Comparison of ENCODE assay signal across 15 cellular contexts in genomic region chr19:2560369-2560768, GRCh38.
A peak's percentile ranks its signal among the peaks of the same experiment; 100 is the strongest.
DNase-seq lines count a peak whose midpoint lies in the region; ATAC-seq and TF ChIP-seq lines count a peak whose summit lies in the region.
"Had no signal": no experiment of that assay in that cellular context is flagged by ENCODE, and none has a peak within 500 bp of the region (broad histone marks: within the 10 kb centered on the region; RNA-seq: fewer than 3 reads in every experiment).

No MANE protein-coding gene starts in this region.

- no peak overlapping the region for H2BK15ac ChIP-seq in neuronal stem cell (ENCODE audit: low read length)

- WGBS in heart right ventricle, 2 donors: 91 to 93% methylated on average over 13 of the region's 13 CpGs
- WGBS in neuronal stem cell (ENCODE audit: extremely low coverage in 2 of 2, insufficient read length in 2 of 2, insufficient replicate concordance in 1 of 2), 2 donors: no CpG with 5 or more reads among the region's 13 CpGs
- WGBS in aorta, 2 donors: 95 to 96% methylated on average over 12 to 13 of the region's 13 CpGs

- H3K4me3 Mint-ChIP-seq in activated B cell treated with CpG ODN at 0.5 μM for 24 hours (no peak overlapping the region), endothelial cell (ENCODE audit: unreplicated experiment) (no peak overlapping the region)
- H3K4me3 Mint-ChIP-seq: CD4-positive, alpha-beta T cell had no signal

- intact Hi-C loops in left ventricle myocardium inferior (cut with micrococcal nuclease): no loop called here
- intact Hi-C loops in heart right ventricle (cut with DNase I): no loop called here
- intact Hi-C loops in activated B cell treated with CpG ODN at 0.5 μM for 24 hours (cut with micrococcal nuclease): loop anchor here (5.0 kb wide), 1 partner anchor 48 kb away; no protein-coding TSS in a partner anchor
- intact Hi-C loops in aorta (cut with DNase I): no loop called here

- H3K27ac ChIP-seq in left ventricle myocardium inferior (replicated peaks) (no peak overlapping the region), heart right ventricle (no peak overlapping the region), neuronal stem cell (replicated peaks; ENCODE audit: low read length) (no peak overlapping the region), aorta (ENCODE audit: low read depth in 1 of 2, low read length in 2 of 2) (no peak overlapping the region)
- H3K27ac ChIP-seq: RWPE1 had no signal

- H3K4me1 ChIP-seq in left ventricle myocardium inferior: peaks cover 8% of the 10 kb centered on the region
- peaks cover 0 to 21% (median 0%) of the 10 kb centered on the region in 9 donors for H3K4me1 ChIP-seq in heart right ventricle
- H3K4me1 ChIP-seq in neuronal stem cell (ENCODE audit: control insufficient read depth in 2 of 2, insufficient read depth in 1 of 2, low read depth in 1 of 2, low read length in 2 of 2): peaks cover 17% of the 10 kb centered on the region in 2 donors
- H3K4me1 ChIP-seq in aorta (ENCODE audit: control insufficient read depth in 1 of 2, insufficient read depth in 2 of 2, low read length in 2 of 2): no peaks in the 10 kb centered on the region

- peak overlapping the region; percentile 63 for H2AK5ac ChIP-seq in neuronal stem cell (ENCODE audit: low read depth, low read length)

- H3K9me3 Mint-ChIP-seq in activated B cell treated with CpG ODN at 0.5 μM for 24 hours (no peaks in the 10 kb centered on the region), endothelial cell (ENCODE audit: unreplicated experiment) (no peaks in the 10 kb centered on the region)
- H3K9me3 Mint-ChIP-seq: CD4-positive, alpha-beta T cell had no signal

- H3K18ac ChIP-seq in neuronal stem cell (ENCODE audit: low read length): peak overlapping the region; percentile 83

- ATAC-seq in heart right ventricle (no peak), activated B cell treated with CpG ODN at 0.5 μM for 24 hours (ENCODE audit: low read depth) (no peak), aorta (ENCODE audit: low FRiP score) (no peak), HG03039 (IDR thresholded peaks at IDR 0.05; ENCODE audit: unreplicated experiment) (no peak)
- ATAC-seq: PC-3 had no signal

- peak overlapping the region; percentile 94 for H3K27ac Mint-ChIP-seq in activated B cell treated with CpG ODN at 0.5 μM for 24 hours
- H3K27ac Mint-ChIP-seq in endothelial cell (ENCODE audit: unreplicated experiment): no peak overlapping the region
- H3K27ac Mint-ChIP-seq: CD4-positive, alpha-beta T cell had no signal

- CTCF ChIA-PET in activated B cell treated with CpG ODN at 0.5 μM for 24 hours (lab: Charles Lee): interaction anchor here (0.9 kb wide), 1 partner anchor 15 kb away, joined by 3 read pairs; no protein-coding TSS in a partner anchor

- no peak overlapping the region for H3K23ac ChIP-seq in neuronal stem cell (ENCODE audit: low read depth, low read length, poor library complexity)

- H3K36me3 ChIP-seq in left ventricle myocardium inferior (no peaks in the 10 kb centered on the region), heart right ventricle (no peaks in the 10 kb centered on the region), neuronal stem cell (replicated peaks in 1 of 2; ENCODE audit: control insufficient read depth in 2 of 2, insufficient read depth in 2 of 2, low read length in 2 of 2) (peaks cover 0 to 3% of the 10 kb centered on the region in 2 donors), aorta (ENCODE audit: control insufficient read depth in 1 of 2, insufficient read depth in 2 of 2, low read length in 1 of 2) (no peaks in the 10 kb centered on the region)

- H3K4ac ChIP-seq in neuronal stem cell (ENCODE audit: low read length): no peak overlapping the region

- H3K9me3 ChIP-seq in left ventricle myocardium inferior (replicated peaks): no peaks in the 10 kb centered on the region
- no peaks in the 10 kb centered on the region for H3K9me3 ChIP-seq in heart right ventricle
- H3K9me3 ChIP-seq in neuronal stem cell (replicated peaks in 1 of 2; ENCODE audit: control insufficient read depth in 2 of 2, insufficient read depth in 1 of 2, low read depth in 1 of 2, low read length in 2 of 2): peaks cover 0 to 3% of the 10 kb centered on the region in 2 donors
- H3K9me3 ChIP-seq in aorta (ENCODE audit: control insufficient read depth, low read length): no peaks in the 10 kb centered on the region

- no peak overlapping the region for H3K9ac ChIP-seq in neuronal stem cell (ENCODE audit: low read depth, low read length, poor library complexity)

- H3K4me1 Mint-ChIP-seq in activated B cell treated with CpG ODN at 0.5 μM for 24 hours: peaks cover 65% of the 10 kb centered on the region
- H3K4me1 Mint-ChIP-seq in endothelial cell (ENCODE audit: unreplicated experiment): peaks cover 6% of the 10 kb centered on the region

- no peak overlapping the region for H2BK120ac ChIP-seq in neuronal stem cell (ENCODE audit: low read depth, low read length)

- TF ChIP-seq CTCF in left ventricle myocardium inferior (IDR thresholded peaks at IDR 0.05; ENCODE audit: borderline replicate concordance) (no peak), heart right ventricle (IDR thresholded peaks at IDR 0.05) (no peak), activated B cell treated with CpG ODN at 0.5 μM for 24 hours (IDR thresholded peaks at IDR 0.05) (no peak), endothelial cell (IDR thresholded peaks at IDR 0.05; ENCODE audit: unreplicated experiment) (no peak)

- no peaks in the 10 kb centered on the region for H3K27me3 Mint-ChIP-seq in activated B cell treated with CpG ODN at 0.5 μM for 24 hours
- H3K27me3 Mint-ChIP-seq in endothelial cell (ENCODE audit: unreplicated experiment): peaks cover 11% of the 10 kb centered on the region
- H3K27me3 Mint-ChIP-seq: CD4-positive, alpha-beta T cell had no signal

- H4K91ac ChIP-seq in neuronal stem cell (ENCODE audit: low read depth, low read length, poor library complexity): no peak overlapping the region

- POLR2A ChIA-PET in activated B cell treated with CpG ODN at 0.5 μM for 24 hours (lab: Charles Lee): interaction anchor here (2.7 to 4.1 kb wide), 4 partner anchors 7 to 83 kb away, joined by 12 to 141 read pairs (median 44); partner anchors contain the start of gene GADD45B

- no peak overlapping the region for H3K4me2 ChIP-seq in neuronal stem cell (ENCODE audit: insufficient read depth, low read length, poor library complexity, severe bottlenecking)

- peak; percentile 11 for DNase-seq in left ventricle myocardium inferior
- no peak for DNase-seq in heart right ventricle
- DNase-seq in activated B cell treated with CpG ODN at 0.5 μM for 24 hours: no peak
- no peak for DNase-seq in neuronal stem cell (ENCODE audit: low spot score)
- peak; percentile 30 to 58 for DNase-seq in aorta
- DNase-seq in endothelial cell (ENCODE audit: low spot score): no peak
- DNase-seq: CD4-positive, alpha-beta T cell; KBM-7; MV-4-11; NCI-H1436; NCI-H2029; NCI-H82; PC-3 had no signal

- H3K36me3 Mint-ChIP-seq in activated B cell treated with CpG ODN at 0.5 μM for 24 hours (ENCODE audit: low read depth) (peaks cover 15% of the 10 kb centered on the region), endothelial cell (ENCODE audit: low read depth, unreplicated experiment) (no peaks in the 10 kb centered on the region)

- H4K8ac ChIP-seq in neuronal stem cell (ENCODE audit: low read depth, low read length): no peak overlapping the region

- H2AFZ ChIP-seq in neuronal stem cell (ENCODE audit: low read length): no peak overlapping the region

- no peak overlapping the region for H3K4me3 ChIP-seq in left ventricle myocardium inferior
- H3K4me3 ChIP-seq in heart right ventricle: no peak overlapping the region
- no peak overlapping the region for H3K4me3 ChIP-seq in neuronal stem cell (ENCODE audit: low read length in 2 of 2)
- H3K4me3 ChIP-seq in aorta (ENCODE audit: low read length in 2 of 2): no peak overlapping the region

- H2BK5ac ChIP-seq in neuronal stem cell (ENCODE audit: low read length): no peak overlapping the region

- H3K27me3 ChIP-seq in left ventricle myocardium inferior (ENCODE audit: low read depth) (no peaks in the 10 kb centered on the region), heart right ventricle (no peaks in the 10 kb centered on the region), neuronal stem cell (ENCODE audit: control insufficient read depth in 3 of 3, insufficient read depth in 3 of 3, low read depth in 1 of 3, low read length in 3 of 3) (peaks cover 0 to 2% (median 0%) of the 10 kb centered on the region in 3 experiments), aorta (ENCODE audit: control insufficient read depth in 1 of 2, insufficient read depth in 2 of 2, low read length in 1 of 2) (no peaks in the 10 kb centered on the region)

- H3K14ac ChIP-seq in neuronal stem cell (ENCODE audit: low read length): no peak overlapping the region

- H2BK12ac ChIP-seq in neuronal stem cell (ENCODE audit: low read length): no peak overlapping the region

- no peaks in the 10 kb centered on the region for H3K79me1 ChIP-seq in neuronal stem cell (ENCODE audit: low read depth, low read length)

Comparison
In these comparisons a context has a peak if more than half of its experiments do, and no peak if none do; other contexts are left out.
1. DNase-seq: peak in left ventricle myocardium inferior (single experiment) and aorta (2 of 2); none in heart right ventricle (0 of 2), activated B cell treated with CpG ODN at 0.5 μM for 24 hours (single experiment), neuronal stem cell (single experiment) and endothelial cell (single experiment).